Comparison of ENCODE assay signal across 17 cellular contexts in the genomic region with DNA sequence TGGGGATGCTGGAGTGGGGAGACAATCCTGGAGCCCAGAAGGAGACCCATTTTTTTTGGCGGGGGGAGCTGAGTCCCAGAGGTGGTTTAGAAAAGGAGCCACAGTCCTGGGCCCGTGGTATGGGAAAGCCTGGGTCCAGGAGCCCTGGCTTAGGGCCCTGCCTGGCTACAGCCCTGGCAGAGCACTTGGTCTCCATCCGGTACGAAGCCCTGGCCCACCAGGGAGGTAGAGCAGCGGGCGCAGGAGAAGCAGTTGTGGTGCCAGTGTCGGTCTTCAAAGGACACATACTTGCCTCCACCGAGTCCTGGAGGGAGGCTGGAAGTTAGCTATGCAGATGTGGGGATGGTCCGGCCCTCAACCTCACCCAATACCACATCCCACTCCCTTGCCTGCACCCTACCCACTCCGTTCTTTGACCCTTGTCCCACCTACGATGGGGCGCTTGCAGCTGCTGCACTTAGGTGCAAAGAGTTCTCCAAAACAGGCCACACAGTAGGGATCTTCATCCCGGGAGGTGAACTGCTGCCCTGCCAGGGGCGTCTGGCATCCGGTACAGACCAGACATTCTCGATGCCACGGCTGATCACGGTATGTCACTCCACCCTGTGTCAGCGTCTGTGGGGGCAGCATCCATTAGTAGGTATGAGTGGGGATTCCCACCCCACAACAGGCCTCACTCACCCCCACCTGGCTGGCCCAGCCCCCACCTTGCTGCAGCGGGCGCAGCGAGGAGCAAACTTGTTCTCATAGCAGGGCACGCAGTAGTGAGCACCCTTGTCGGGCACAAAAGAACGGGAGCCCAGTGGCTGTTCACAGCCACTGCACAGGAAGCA. TPM values are rescaled to one million over a fixed set of nuclear protein-coding genes. Genes with fewer than 3 reads are reported as not detected.
DNase-seq lines count a peak whose midpoint lies in the region; ATAC-seq, FAIRE-seq and TF ChIP-seq lines count a peak whose summit lies in the region.
"Had no signal": no experiment of that assay in that cellular context is flagged by ENCODE, and none has a peak within 500 bp of the region (broad histone marks: within the 10 kb centered on the region; RNA-seq: fewer than 3 reads in every experiment).

No MANE protein-coding gene starts in this region.

- H3K36me3 Mint-ChIP-seq in activated naive CD4-positive, alpha-beta T cell treated with anti-CD3 and anti-CD28 coated beads, Interleukin-2, amount 50 U/mL, for 72 hours = peaks cover 0 to 18% of the 10 kb centered on the region in 2 donors

- ATAC-seq in HepG2 (no peak), gastroesophageal sphincter (no peak), psoas muscle (no peak)
- ATAC-seq in activated naive CD4-positive, alpha-beta T cell treated with anti-CD3 and anti-CD28 coated beads, Interleukin-2, amount 50 U/mL, for 72 hours = no peak

- TF ChIP-seq CTCF in liver (IDR thresholded peaks at IDR 0.05; ENCODE audit: low read depth, low read length, missing input control) (no peak), HepG2 (CRISPR knock-in tag; IDR thresholded peaks at IDR 0.05) (no peak), gastroesophageal sphincter (IDR thresholded peaks at IDR 0.05) (no peak), psoas muscle (IDR thresholded peaks at IDR 0.05) (no peak)

- no peak overlapping the region for H3K4me2 ChIP-seq in HepG2 (ENCODE audit: low read depth, low read length)

- no peak overlapping the region for H2AFZ ChIP-seq in HepG2 (ENCODE audit: low read length)

- H3K27me3 ChIP-seq in liver (ENCODE audit: control insufficient read depth in 4 of 4, insufficient read depth in 4 of 4, low read length in 3 of 4) (no peaks in the 10 kb centered on the region), HepG2 (ENCODE audit: control insufficient read depth in 1 of 2, insufficient read depth in 2 of 2, low read length in 2 of 2) (no peaks in the 10 kb centered on the region), gastroesophageal sphincter (no peaks in the 10 kb centered on the region), psoas muscle (ENCODE audit: insufficient read depth in 3 of 3, low read length in 2 of 3) (no peaks in the 10 kb centered on the region)

- CTCF ChIA-PET in HepG2 (lab: Yijun Ruan, JAX; ENCODE audit: low intra/inter-chr PET ratio, low total read pairs) = no interaction called here

- FAIRE-seq in HepG2 (lab: Jason Lieb, UNC) = no peak
- FAIRE-seq: endothelial cell of umbilical vein, GM12891, HTR-8/SVneo had no signal

- H3K36me3 ChIP-seq in liver (ENCODE audit: control insufficient read depth in 4 of 4, insufficient read depth in 3 of 4, low read depth in 1 of 4, low read length in 3 of 4) (peaks cover 0 to 6% (median 0%) of the 10 kb centered on the region in 4 donors), HepG2 (replicated peaks in 1 of 2; ENCODE audit: control insufficient read depth in 1 of 2, insufficient read depth in 2 of 2, low read length in 2 of 2) (peaks cover 8 to 15% of the 10 kb centered on the region in 2 experiments), gastroesophageal sphincter (peaks cover 0 to 19% of the 10 kb centered on the region in 2 donors), psoas muscle (ENCODE audit: insufficient read depth in 1 of 2, low read depth in 1 of 2) (peaks cover 0 to 35% of the 10 kb centered on the region in 2 donors)

- TF ChIP-seq EP300 in HepG2 (IDR thresholded peaks at IDR 0.05; ENCODE audit: low read depth in 2 of 2, low read length in 2 of 2) (no peak), HepG2 (CRISPR knock-in tag; IDR thresholded peaks at IDR 0.05; ENCODE audit: borderline replicate concordance) (no peak), gastroesophageal sphincter (IDR thresholded peaks at IDR 0.05) (no peak)

- in situ Hi-C loops in HepG2 (cut with HindIII; ENCODE audit: extremely low pct_ligation_motif_present, low pct_unique_long_range_greater_than_20kb) = no loop called here

- WGBS in liver = 92% methylated on average over 25 of the region's 25 CpGs
- 93% methylated on average over 19 of the region's 25 CpGs for WGBS in HepG2 (ENCODE audit: low lambda C conversion rate)
- 66 to 95% methylated on average over 3 to 11 of the region's 25 CpGs for WGBS in gastroesophageal sphincter (ENCODE audit: low coverage in 1 of 2), 2 donors
- 41 to 66% (median 46%) methylated on average over 25 of the region's 25 CpGs for WGBS in psoas muscle, 3 donors

- POLR2A ChIA-PET in HepG2 (lab: Yijun Ruan, JAX) = no interaction called here

- H4K20me1 ChIP-seq in HepG2 (ENCODE audit: insufficient read depth, low read length) = no peaks in the 10 kb centered on the region

- H3K4me1 ChIP-seq in liver (ENCODE audit: control insufficient read depth in 4 of 4, insufficient read depth in 4 of 4, low read length in 3 of 4) (peaks cover 0 to 23% (median 5%) of the 10 kb centered on the region in 4 donors), HepG2 (ENCODE audit: insufficient read depth, low read length) (peaks cover 35% of the 10 kb centered on the region), gastroesophageal sphincter (peaks cover 7 to 82% (median 48%) of the 10 kb centered on the region in 3 donors), psoas muscle (peaks cover 48% of the 10 kb centered on the region)

- TF ChIP-seq POLR2A in HepG2 (IDR thresholded peaks at IDR 0.05; ENCODE audit: insufficient read depth in 1 of 2, low read depth in 2 of 2, low read length in 2 of 2) = no peak
- no peak for TF ChIP-seq POLR2A in gastroesophageal sphincter (IDR thresholded peaks at IDR 0.05)

- peak overlapping the region in 1 of 2 donors; percentile 70 for H3K27ac Mint-ChIP-seq in activated naive CD4-positive, alpha-beta T cell treated with anti-CD3 and anti-CD28 coated beads, Interleukin-2, amount 50 U/mL, for 72 hours

- no TSS peak for BruUV-seq in HepG2 (replicated peaks; lab: Mats Ljungman, UMichigan)

- H3K4me3 ChIP-seq in liver (ENCODE audit: low read depth in 1 of 3, low read length in 3 of 3) (no peak overlapping the region), HepG2 (replicated peaks in 1 of 3; ENCODE audit: insufficient read depth in 1 of 3, low read depth in 2 of 3, low read length in 3 of 3) (no peak overlapping the region), gastroesophageal sphincter (no peak overlapping the region), psoas muscle (no peak overlapping the region)
- H3K4me3 ChIP-seq: HAP-1 had no signal

- intact Hi-C loops in HepG2 (cut with micrococcal nuclease; ENCODE audit: unreplicated experiment) = no loop called here
- intact Hi-C loops in psoas muscle (cut with DNase I) = no loop called here

- no peaks in the 10 kb centered on the region for H3K9me3 Mint-ChIP-seq in activated naive CD4-positive, alpha-beta T cell treated with anti-CD3 and anti-CD28 coated beads, Interleukin-2, amount 50 U/mL, for 72 hours

- H3K9me3 ChIP-seq in liver (ENCODE audit: control insufficient read depth in 4 of 4, low read length in 3 of 4) (no peaks in the 10 kb centered on the region), HepG2 (ENCODE audit: low read length) (no peaks in the 10 kb centered on the region), gastroesophageal sphincter (no peaks in the 10 kb centered on the region), psoas muscle (no peaks in the 10 kb centered on the region)
- H3K9me3 ChIP-seq: HAP-1 had no signal

- H3K27ac ChIP-seq in liver (ENCODE audit: low read depth in 1 of 2, low read length in 2 of 2) (peak overlapping the region; percentile 13 to 32), HepG2 (ENCODE audit: extremely low read length, insufficient read depth, low read length) (no peak overlapping the region), gastroesophageal sphincter (peak overlapping the region; percentile 83 to 95 (median 92)), psoas muscle (peak overlapping the region; percentile 98)

- H3K9ac ChIP-seq in liver (ENCODE audit: low read depth in 1 of 2, low read length in 2 of 2) (no peak overlapping the region), HepG2 (ENCODE audit: insufficient read depth, low read depth, low read length) (no peak overlapping the region)

- peaks cover 2% of the 10 kb centered on the region for H3K79me2 ChIP-seq in HepG2 (ENCODE audit: insufficient read depth, low read length)

- TF ChIP-seq RAD21 in liver (IDR thresholded peaks at IDR 0.05) (no peak), HepG2 (CRISPR knock-in tag; IDR thresholded peaks at IDR 0.05) (no peak)

- DNase-seq in HepG2 (ENCODE audit: low spot score) = no peak
- no peak for DNase-seq in psoas muscle
- no peak for DNase-seq in NCI-H146 treated with DMSO at 0.1 percent for 48 hours (lab: John Stamatoyannopoulos, UW; ENCODE audit: unreplicated experiment)
- no peak for DNase-seq in OCI-M2 (lab: John Stamatoyannopoulos, UW; ENCODE audit: unreplicated experiment)
- DNase-seq in activated naive CD4-positive, alpha-beta T cell treated with anti-CD3 and anti-CD28 coated beads, Interleukin-2, amount 50 U/mL, for 72 hours (ENCODE audit: low spot score in 2 of 2) = no peak
- no peak for DNase-seq in LoVo (ENCODE audit: low spot score)
- DNase-seq: activated CD8-positive, alpha-beta memory T cell treated with anti-CD3 and anti-CD28 coated beads, Interleukin-2, amount 50 U/mL, for 48 hours; DND-41; NCI-H1436; NCI-H774; SHP77 treated with DMSO at 0.1 percent for 48 hours had no signal

RNA-seq across cellular contexts. Expression of a gene that starts 7.7 kb away (rescaled TPM):
- total RNA-seq in liver (10 to 100 TPM; 30.2 to 39.6 TPM), HepG2 (2016; rRNA removed; fragmentation: Illumina TruSeq; extraction: Trizol) (122 and 189 TPM in 2 replicates), gastroesophageal sphincter (10 to 100 TPM; 44.0 to 61.9 (median 50.9) TPM), psoas muscle (10 to 100 TPM; 20.0 to 45.4 (median 35.0) TPM)
- polyA plus RNA-seq in liver (10 to 100 TPM; 16.6 to 21.2 TPM), HepG2 (2011; rRNA removed) (24.1 and 31.6 TPM in 2 replicates), psoas muscle (10 to 100 TPM; 13.0 to 35.0 (median 30.0) TPM)
- 18.5 and 25.3 TPM in 2 replicates for total RNA-seq in HepG2 (2016; cell fraction: cytosol; rRNA removed; fragmentation: Illumina TruSeq; extraction: Trizol; ENCODE audit: low read depth)
- total RNA-seq in HepG2 (2016; cell fraction: insoluble cytoplasmic fraction; rRNA removed; fragmentation: Illumina TruSeq; extraction: Trizol) = 132 and 186 TPM in 2 replicates
- total RNA-seq in HepG2 (2016; cell fraction: membrane; rRNA removed; fragmentation: Illumina TruSeq; extraction: Trizol) = 29.8 and 36.9 TPM in 2 replicates
- 74.7 and 82.3 TPM in 2 replicates for total RNA-seq in HepG2 (2016; cell fraction: nucleus; rRNA removed; fragmentation: Illumina TruSeq; extraction: Trizol)
- 16.2 and 22.5 TPM in 2 replicates for polyA plus RNA-seq in HepG2 (2011; cell fraction: cytosol; rRNA removed)
- polyA plus RNA-seq in HepG2 (2011; cell fraction: nucleus; rRNA removed) = 24.3 and 33.1 TPM in 2 replicates
- polyA plus RNA-seq in HepG2 (2012) = 47.3 and 68.3 TPM in 2 replicates
- polyA plus RNA-seq in HepG2 (2016; cell fraction: cytosol; fragmentation: Illumina TruSeq; extraction: Trizol; ENCODE audit: low read depth) = 8.8 and 10.6 TPM in 2 replicates
- 124 and 134 TPM in 2 replicates for polyA plus RNA-seq in HepG2 (2016; cell fraction: insoluble cytoplasmic fraction; fragmentation: Illumina TruSeq; extraction: Trizol; ENCODE audit: low read depth)
- 11.0 and 11.3 TPM in 2 replicates for polyA plus RNA-seq in HepG2 (2016; cell fraction: membrane; fragmentation: Illumina TruSeq; extraction: Trizol; ENCODE audit: low read depth)
- polyA plus RNA-seq in HepG2 (2016; cell fraction: nucleus; fragmentation: Illumina TruSeq; extraction: Trizol; ENCODE audit: insufficient read depth, low read depth) = 54.3 and 57.2 TPM in 2 replicates
- polyA minus RNA-seq in HepG2 (2011; rRNA and poly(A)+ RNA removed; ENCODE audit: low replicate concordance) = 13.7 and 41.0 TPM in 2 replicates
- 34.7 and 37.0 TPM in 2 replicates for polyA minus RNA-seq in HepG2 (2011; cell fraction: cytosol; rRNA and poly(A)+ RNA removed)
- polyA minus RNA-seq in HepG2 (2011; cell fraction: nucleus; rRNA and poly(A)+ RNA removed) = 42.7 and 58.1 TPM in 2 replicates
- total RNA-seq in activated naive CD4-positive, alpha-beta T cell treated with anti-CD3 and anti-CD28 coated beads, Interleukin-2, amount 50 U/mL, for 72 hours = 10 to 100 TPM; 92.9 to 99.3 TPM

RNA-seq across cellular contexts. Expression of a gene that starts 7.8 kb away (rescaled TPM):
- total RNA-seq in liver (1 to 10 TPM; 2.7 to 4.2 TPM), HepG2 (2016; rRNA removed; fragmentation: Illumina TruSeq; extraction: Trizol) (2.8 TPM in 2 replicates), gastroesophageal sphincter (10 to 100 TPM; 25.8 to 58.4 (median 30.6) TPM), psoas muscle (1,000 to 10,000 TPM in 1 of 4 donors, 100 to 1,000 TPM in 3; 236 to 1,187 (median 448) TPM)
- polyA plus RNA-seq in liver (1 to 10 TPM; 1.7 to 2.9 TPM), HepG2 (2011; rRNA removed) (6.6 and 8.6 TPM in 2 replicates), psoas muscle (100 to 1,000 TPM in 2 of 3 donors, 10 to 100 TPM in 1; 41.6 to 905 (median 582) TPM)
- total RNA-seq in HepG2 (2016; cell fraction: cytosol; rRNA removed; fragmentation: Illumina TruSeq; extraction: Trizol; ENCODE audit: low read depth) = 2.3 and 2.5 TPM in 2 replicates
- 1.7 and 3.4 TPM in 2 replicates for total RNA-seq in HepG2 (2016; cell fraction: insoluble cytoplasmic fraction; rRNA removed; fragmentation: Illumina TruSeq; extraction: Trizol)
- total RNA-seq in HepG2 (2016; cell fraction: membrane; rRNA removed; fragmentation: Illumina TruSeq; extraction: Trizol) = 3.3 and 3.5 TPM in 2 replicates
- total RNA-seq in HepG2 (2016; cell fraction: nucleus; rRNA removed; fragmentation: Illumina TruSeq; extraction: Trizol) = 3.1 and 4.0 TPM in 2 replicates
- polyA plus RNA-seq in HepG2 (2011; cell fraction: cytosol; rRNA removed) = 5.2 and 5.5 TPM in 2 replicates
- 31.9 and 32.9 TPM in 2 replicates for polyA plus RNA-seq in HepG2 (2011; cell fraction: nucleus; rRNA removed)
- 11.9 and 15.1 TPM in 2 replicates for polyA plus RNA-seq in HepG2 (2012)
- polyA plus RNA-seq in HepG2 (2016; cell fraction: cytosol; fragmentation: Illumina TruSeq; extraction: Trizol; ENCODE audit: low read depth) = 5.5 and 6.1 TPM in 2 replicates
- polyA plus RNA-seq in HepG2 (2016; cell fraction: insoluble cytoplasmic fraction; fragmentation: Illumina TruSeq; extraction: Trizol; ENCODE audit: low read depth) = 4.6 and 6.9 TPM in 2 replicates
- polyA plus RNA-seq in HepG2 (2016; cell fraction: membrane; fragmentation: Illumina TruSeq; extraction: Trizol; ENCODE audit: low read depth) = 7.6 and 10.1 TPM in 2 replicates
- polyA plus RNA-seq in HepG2 (2016; cell fraction: nucleus; fragmentation: Illumina TruSeq; extraction: Trizol; ENCODE audit: insufficient read depth, low read depth) = 7.2 and 9.0 TPM in 2 replicates
- 23.2 and 31.5 TPM in 2 replicates for polyA minus RNA-seq in HepG2 (2011; rRNA and poly(A)+ RNA removed; ENCODE audit: low replicate concordance)
- polyA minus RNA-seq in HepG2 (2011; cell fraction: cytosol; rRNA and poly(A)+ RNA removed) = 8.4 and 8.7 TPM in 2 replicates
- 15.3 and 23.5 TPM in 2 replicates for polyA minus RNA-seq in HepG2 (2011; cell fraction: nucleus; rRNA and poly(A)+ RNA removed)
- 10 to 100 TPM; 17.9 to 39.0 TPM for total RNA-seq in activated naive CD4-positive, alpha-beta T cell treated with anti-CD3 and anti-CD28 coated beads, Interleukin-2, amount 50 U/mL, for 72 hours

RNA-seq across cellular contexts. Expression of a gene that starts 15.1 kb away (rescaled TPM):
- total RNA-seq in liver (10 to 100 TPM; 11.0 to 17.8 TPM), HepG2 (2016; rRNA removed; fragmentation: Illumina TruSeq; extraction: Trizol) (44.8 and 71.4 TPM in 2 replicates), gastroesophageal sphincter (10 to 100 TPM; 50.7 to 79.2 (median 59.8) TPM), psoas muscle (100 to 1,000 TPM in 3 of 4 donors, 10 to 100 TPM in 1; 65.2 to 210 (median 131) TPM)
- polyA plus RNA-seq in liver (10 to 100 TPM; 11.0 to 12.6 TPM), HepG2 (2011; rRNA removed) (11.8 and 13.5 TPM in 2 replicates), psoas muscle (100 to 1,000 TPM in 2 of 3 donors, 10 to 100 TPM in 1; 91.7 to 253 (median 163) TPM)
- 8.4 and 10.8 TPM in 2 replicates for total RNA-seq in HepG2 (2016; cell fraction: cytosol; rRNA removed; fragmentation: Illumina TruSeq; extraction: Trizol; ENCODE audit: low read depth)
- total RNA-seq in HepG2 (2016; cell fraction: insoluble cytoplasmic fraction; rRNA removed; fragmentation: Illumina TruSeq; extraction: Trizol) = 43.6 and 60.8 TPM in 2 replicates
- total RNA-seq in HepG2 (2016; cell fraction: membrane; rRNA removed; fragmentation: Illumina TruSeq; extraction: Trizol) = 16.8 and 19.4 TPM in 2 replicates
- 20.6 and 23.0 TPM in 2 replicates for total RNA-seq in HepG2 (2016; cell fraction: nucleus; rRNA removed; fragmentation: Illumina TruSeq; extraction: Trizol)
- polyA plus RNA-seq in HepG2 (2011; cell fraction: cytosol; rRNA removed) = 7.8 and 10.7 TPM in 2 replicates
- 4.5 and 5.5 TPM in 2 replicates for polyA plus RNA-seq in HepG2 (2011; cell fraction: nucleus; rRNA removed)
- polyA plus RNA-seq in HepG2 (2012) = 16.1 and 22.2 TPM in 2 replicates
- polyA plus RNA-seq in HepG2 (2016; cell fraction: cytosol; fragmentation: Illumina TruSeq; extraction: Trizol; ENCODE audit: low read depth) = 8.5 and 9.1 TPM in 2 replicates
- 71.4 and 74.3 TPM in 2 replicates for polyA plus RNA-seq in HepG2 (2016; cell fraction: insoluble cytoplasmic fraction; fragmentation: Illumina TruSeq; extraction: Trizol; ENCODE audit: low read depth)
- 11.7 and 13.3 TPM in 2 replicates for polyA plus RNA-seq in HepG2 (2016; cell fraction: membrane; fragmentation: Illumina TruSeq; extraction: Trizol; ENCODE audit: low read depth)
- polyA plus RNA-seq in HepG2 (2016; cell fraction: nucleus; fragmentation: Illumina TruSeq; extraction: Trizol; ENCODE audit: insufficient read depth, low read depth) = 35.4 and 38.1 TPM in 2 replicates
- polyA minus RNA-seq in HepG2 (2011; rRNA and poly(A)+ RNA removed; ENCODE audit: low replicate concordance) = 5.8 and 16.2 TPM in 2 replicates
- polyA minus RNA-seq in HepG2 (2011; cell fraction: cytosol; rRNA and poly(A)+ RNA removed) = 6.4 and 11.6 TPM in 2 replicates
- 18.2 and 19.0 TPM in 2 replicates for polyA minus RNA-seq in HepG2 (2011; cell fraction: nucleus; rRNA and poly(A)+ RNA removed)
- 10 to 100 TPM; 55.7 to 92.2 TPM for total RNA-seq in activated naive CD4-positive, alpha-beta T cell treated with anti-CD3 and anti-CD28 coated beads, Interleukin-2, amount 50 U/mL, for 72 hours

RNA-seq across cellular contexts. Expression of a gene that starts 49.1 kb away (rescaled TPM):
- total RNA-seq in liver (not detected), HepG2 (2016; rRNA removed; fragmentation: Illumina TruSeq; extraction: Trizol) (not detected in 2 replicates), gastroesophageal sphincter (under 1 TPM in 1 of 4 donors, not detected in 3; 0.20 TPM), psoas muscle (under 1 TPM in 3 of 4 donors, not detected in 1; 0.12 to 0.38 (median 0.14) TPM)
- polyA plus RNA-seq in liver (not detected), HepG2 (2011; rRNA removed) (not detected in 2 replicates), psoas muscle (under 1 TPM; 0.04 to 0.21 (median 0.07) TPM)
- not detected in 2 replicates for total RNA-seq in HepG2 (2016; cell fraction: cytosol; rRNA removed; fragmentation: Illumina TruSeq; extraction: Trizol; ENCODE audit: low read depth)
- not detected in 2 replicates for total RNA-seq in HepG2 (2016; cell fraction: insoluble cytoplasmic fraction; rRNA removed; fragmentation: Illumina TruSeq; extraction: Trizol)
- total RNA-seq in HepG2 (2016; cell fraction: membrane; rRNA removed; fragmentation: Illumina TruSeq; extraction: Trizol) = not detected in 2 replicates
- total RNA-seq in HepG2 (2016; cell fraction: nucleus; rRNA removed; fragmentation: Illumina TruSeq; extraction: Trizol) = not detected in 2 replicates
- polyA plus RNA-seq in HepG2 (2011; cell fraction: cytosol; rRNA removed) = not detected in 2 replicates
- polyA plus RNA-seq in HepG2 (2011; cell fraction: nucleus; rRNA removed) = not detected in 2 replicates
- polyA plus RNA-seq in HepG2 (2012) = not detected in 2 replicates
- polyA plus RNA-seq in HepG2 (2016; cell fraction: cytosol; fragmentation: Illumina TruSeq; extraction: Trizol; ENCODE audit: low read depth) = not detected in 2 replicates
- not detected in 2 replicates for polyA plus RNA-seq in HepG2 (2016; cell fraction: insoluble cytoplasmic fraction; fragmentation: Illumina TruSeq; extraction: Trizol; ENCODE audit: low read depth)
- polyA plus RNA-seq in HepG2 (2016; cell fraction: membrane; fragmentation: Illumina TruSeq; extraction: Trizol; ENCODE audit: low read depth) = not detected in 2 replicates
- polyA plus RNA-seq in HepG2 (2016; cell fraction: nucleus; fragmentation: Illumina TruSeq; extraction: Trizol; ENCODE audit: insufficient read depth, low read depth) = not detected in 2 replicates
- polyA minus RNA-seq in HepG2 (2011; rRNA and poly(A)+ RNA removed; ENCODE audit: low replicate concordance) = 0.07 TPM in 1 of 2 replicates, not detected in the other
- not detected in 2 replicates for polyA minus RNA-seq in HepG2 (2011; cell fraction: cytosol; rRNA and poly(A)+ RNA removed)
- polyA minus RNA-seq in HepG2 (2011; cell fraction: nucleus; rRNA and poly(A)+ RNA removed) = not detected in 2 replicates
- not detected for total RNA-seq in activated naive CD4-positive, alpha-beta T cell treated with anti-CD3 and anti-CD28 coated beads, Interleukin-2, amount 50 U/mL, for 72 hours
- total RNA-seq: endothelial cell of umbilical vein had no signal
- polyA plus RNA-seq: endothelial cell of umbilical vein had no signal

RNA-seq across cellular contexts. Expression of a gene that starts 50.6 kb away (rescaled TPM):
- total RNA-seq in liver (10 to 100 TPM; 21.3 to 30.9 TPM), HepG2 (2016; rRNA removed; fragmentation: Illumina TruSeq; extraction: Trizol) (9.0 and 9.1 TPM in 2 replicates), gastroesophageal sphincter (10 to 100 TPM; 32.6 to 80.8 (median 37.7) TPM), psoas muscle (10 to 100 TPM in 2 of 4 donors, 1 to 10 TPM in 2; 6.7 to 12.8 (median 9.3) TPM)
- polyA plus RNA-seq in liver (1 to 10 TPM; 5.0 to 5.9 TPM), HepG2 (2011; rRNA removed) (9.8 and 10.9 TPM in 2 replicates), psoas muscle (1 to 10 TPM; 3.8 to 6.6 (median 4.5) TPM)
- 3.6 and 5.3 TPM in 2 replicates for total RNA-seq in HepG2 (2016; cell fraction: cytosol; rRNA removed; fragmentation: Illumina TruSeq; extraction: Trizol; ENCODE audit: low read depth)
- 8.8 and 11.3 TPM in 2 replicates for total RNA-seq in HepG2 (2016; cell fraction: insoluble cytoplasmic fraction; rRNA removed; fragmentation: Illumina TruSeq; extraction: Trizol)
- 3.4 and 3.8 TPM in 2 replicates for total RNA-seq in HepG2 (2016; cell fraction: membrane; rRNA removed; fragmentation: Illumina TruSeq; extraction: Trizol)
- total RNA-seq in HepG2 (2016; cell fraction: nucleus; rRNA removed; fragmentation: Illumina TruSeq; extraction: Trizol) = 7.2 and 10.1 TPM in 2 replicates
- 5.7 and 7.2 TPM in 2 replicates for polyA plus RNA-seq in HepG2 (2011; cell fraction: cytosol; rRNA removed)
- 13.9 and 16.7 TPM in 2 replicates for polyA plus RNA-seq in HepG2 (2011; cell fraction: nucleus; rRNA removed)
- polyA plus RNA-seq in HepG2 (2012) = 6.0 and 6.2 TPM in 2 replicates
- polyA plus RNA-seq in HepG2 (2016; cell fraction: cytosol; fragmentation: Illumina TruSeq; extraction: Trizol; ENCODE audit: low read depth) = 0.57 and 0.60 TPM in 2 replicates
- 5.8 and 6.1 TPM in 2 replicates for polyA plus RNA-seq in HepG2 (2016; cell fraction: insoluble cytoplasmic fraction; fragmentation: Illumina TruSeq; extraction: Trizol; ENCODE audit: low read depth)
- 1.4 and 1.6 TPM in 2 replicates for polyA plus RNA-seq in HepG2 (2016; cell fraction: membrane; fragmentation: Illumina TruSeq; extraction: Trizol; ENCODE audit: low read depth)
- 9.0 and 10.2 TPM in 2 replicates for polyA plus RNA-seq in HepG2 (2016; cell fraction: nucleus; fragmentation: Illumina TruSeq; extraction: Trizol; ENCODE audit: insufficient read depth, low read depth)
- 10.5 and 25.4 TPM in 2 replicates for polyA minus RNA-seq in HepG2 (2011; rRNA and poly(A)+ RNA removed; ENCODE audit: low replicate concordance)
- 6.4 and 9.1 TPM in 2 replicates for polyA minus RNA-seq in HepG2 (2011; cell fraction: cytosol; rRNA and poly(A)+ RNA removed)
- polyA minus RNA-seq in HepG2 (2011; cell fraction: nucleus; rRNA and poly(A)+ RNA removed) = 20.9 and 33.6 TPM in 2 replicates
- total RNA-seq in activated naive CD4-positive, alpha-beta T cell treated with anti-CD3 and anti-CD28 coated beads, Interleukin-2, amount 50 U/mL, for 72 hours = 10 to 100 TPM; 34.2 to 52.7 TPM
